In genomic region chr9:17832812-17833211, GRCh38 we compare ENCODE assay signal across 27 cellular contexts.
"Had no signal": no experiment of that assay in that cellular context is flagged by ENCODE, and none has a peak within 500 bp of the region (broad histone marks: within the 10 kb centered on the region; RNA-seq: fewer than 3 reads in every experiment).

No MANE protein-coding gene starts in this region.

- H3K36me3 ChIP-seq: adrenal gland had no signal

- ATAC-seq: activated CD8-positive, alpha-beta T cell treated with anti-CD3 and anti-CD28 coated beads, Interleukin-2, amount 10 ng/mL, durations not matched to agents 7 days and 5 days; K562; Right ventricle myocardium inferior had no signal

- DNase-seq: activated CD4-positive, alpha-beta T cell treated with anti-CD3 and anti-CD28 coated beads, Interleukin-2, amount 10 ng/mL, durations not matched to agents 24 days and 14 days; activated CD4-positive, alpha-beta T cell treated with anti-CD3 and anti-CD28 coated beads, Interleukin-2, amount 50 U/mL, for 4 hours; activated CD8-positive, alpha-beta T cell treated with anti-CD3 and anti-CD28 coated beads, Interleukin-2, amount 10 ng/mL, durations not matched to agents 7 days and 5 days; activated gamma-delta T cell; activated naive CD4-positive, alpha-beta T cell treated with Interleukin-2 at 50 U/mL for 16 hours; activated naive CD8-positive, alpha-beta T cell treated with anti-CD3 and anti-CD28 coated beads, Interleukin-2, amount 10 ng/mL, durations not matched to agents 7 days and 5 days; activated T-cell treated with anti-CD3 and anti-CD28 coated beads, Interleukin-2, amount 50 U/mL, for 24 hours; adrenal gland; anterior cingulate cortex; central memory CD4-positive, alpha-beta T cell; NCI-H1105; NCI-H1436; NCI-H1694; NCI-H1930; NCI-H2081 treated with DMSO at 0.1 percent for 48 hours; NCI-H2171; NCI-H510A; NCI-H526; NCI-H748 treated with DMSO at 0.1 percent for 48 hours; NK-92 treated with Interleukin-12 subunit alpha and Interleukin-12 subunit beta, amount 100 ng/mL, for 24 hours; PC-9; SIG-M5; T1000 had no signal

- H3K27me3 ChIP-seq: adrenal gland had no signal

- H3K4me3 ChIP-seq: adrenal gland, K562, PC-9, SK-N-MC had no signal

- H3K4me1 ChIP-seq: adrenal gland had no signal

- H3K27ac ChIP-seq: adrenal gland, PC-9, RWPE1, SK-N-MC had no signal

- H3K9me3 ChIP-seq: adrenal gland had no signal
